1 cellular context compared by ENCODE assay signal in genomic region chr6:42727084-42727601, GRCh38.
TF ChIP-seq lines count a peak whose summit lies in the region.

No MANE protein-coding gene starts in this region.

TF ChIP-seq in HepG2, 621 proteins besides CTCF, POLR2A, EP300 and RAD21:
- TF ChIP-seq ELK4 (CRISPR knock-in tag; IDR thresholded peaks at IDR 0.05; ENCODE audit: borderline replicate concordance) (no peak), NFATC3 (CRISPR knock-in tag; IDR thresholded peaks at IDR 0.05) (no peak), ZNF329 (CRISPR knock-in tag; IDR thresholded peaks at IDR 0.05; ENCODE audit: low read depth) (no peak), BHLHE40 (IDR thresholded peaks at IDR 0.05; ENCODE audit: low read length) (no peak), ZBTB38 (CRISPR knock-in tag; IDR thresholded peaks at IDR 0.05) (0 out of 2 replicates have a peak, but pooled peaks have one; percentile 19), GABPB1 (CRISPR knock-in tag; IDR thresholded peaks at IDR 0.05) (peak; percentile 15; the same call in 1 of the 2 replicates), ASH2L (IDR thresholded peaks at IDR 0.05; ENCODE audit: insufficient read length, low read depth, low read length) (no peak), KMT2A (CRISPR knock-in tag; IDR thresholded peaks at IDR 0.05) (0 out of 2 replicates have a peak, but pooled peaks have one; percentile 10)
- TF ChIP-seq, protein P1, sequence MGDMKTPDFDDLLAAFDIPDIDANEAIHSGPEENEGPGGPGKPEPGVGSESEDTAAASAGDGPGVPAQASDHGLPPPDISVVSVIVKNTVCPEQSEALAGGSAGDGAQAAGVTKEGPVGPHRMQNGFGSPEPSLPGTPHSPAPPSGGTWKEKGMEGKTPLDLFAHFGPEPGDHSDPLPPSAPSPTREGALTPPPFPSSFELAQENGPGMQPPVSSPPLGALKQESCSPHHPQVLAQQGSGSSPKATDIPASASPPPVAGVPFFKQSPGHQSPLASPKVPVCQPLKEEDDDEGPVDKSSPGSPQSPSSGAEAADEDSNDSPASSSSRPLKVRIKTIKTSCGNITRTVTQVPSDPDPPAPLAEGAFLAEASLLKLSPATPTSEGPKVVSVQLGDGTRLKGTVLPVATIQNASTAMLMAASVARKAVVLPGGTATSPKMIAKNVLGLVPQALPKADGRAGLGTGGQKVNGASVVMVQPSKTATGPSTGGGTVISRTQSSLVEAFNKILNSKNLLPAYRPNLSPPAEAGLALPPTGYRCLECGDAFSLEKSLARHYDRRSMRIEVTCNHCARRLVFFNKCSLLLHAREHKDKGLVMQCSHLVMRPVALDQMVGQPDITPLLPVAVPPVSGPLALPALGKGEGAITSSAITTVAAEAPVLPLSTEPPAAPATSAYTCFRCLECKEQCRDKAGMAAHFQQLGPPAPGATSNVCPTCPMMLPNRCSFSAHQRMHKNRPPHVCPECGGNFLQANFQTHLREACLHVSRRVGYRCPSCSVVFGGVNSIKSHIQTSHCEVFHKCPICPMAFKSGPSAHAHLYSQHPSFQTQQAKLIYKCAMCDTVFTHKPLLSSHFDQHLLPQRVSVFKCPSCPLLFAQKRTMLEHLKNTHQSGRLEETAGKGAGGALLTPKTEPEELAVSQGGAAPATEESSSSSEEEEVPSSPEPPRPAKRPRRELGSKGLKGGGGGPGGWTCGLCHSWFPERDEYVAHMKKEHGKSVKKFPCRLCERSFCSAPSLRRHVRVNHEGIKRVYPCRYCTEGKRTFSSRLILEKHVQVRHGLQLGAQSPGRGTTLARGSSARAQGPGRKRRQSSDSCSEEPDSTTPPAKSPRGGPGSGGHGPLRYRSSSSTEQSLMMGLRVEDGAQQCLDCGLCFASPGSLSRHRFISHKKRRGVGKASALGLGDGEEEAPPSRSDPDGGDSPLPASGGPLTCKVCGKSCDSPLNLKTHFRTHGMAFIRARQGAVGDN (CRISPR knock-in tag; IDR thresholded peaks at IDR 0.05), result peak; percentile 17; the same call in 1 of the 2 replicates
